ENCODE assay signal across 9 cellular contexts in the genomic region with DNA sequence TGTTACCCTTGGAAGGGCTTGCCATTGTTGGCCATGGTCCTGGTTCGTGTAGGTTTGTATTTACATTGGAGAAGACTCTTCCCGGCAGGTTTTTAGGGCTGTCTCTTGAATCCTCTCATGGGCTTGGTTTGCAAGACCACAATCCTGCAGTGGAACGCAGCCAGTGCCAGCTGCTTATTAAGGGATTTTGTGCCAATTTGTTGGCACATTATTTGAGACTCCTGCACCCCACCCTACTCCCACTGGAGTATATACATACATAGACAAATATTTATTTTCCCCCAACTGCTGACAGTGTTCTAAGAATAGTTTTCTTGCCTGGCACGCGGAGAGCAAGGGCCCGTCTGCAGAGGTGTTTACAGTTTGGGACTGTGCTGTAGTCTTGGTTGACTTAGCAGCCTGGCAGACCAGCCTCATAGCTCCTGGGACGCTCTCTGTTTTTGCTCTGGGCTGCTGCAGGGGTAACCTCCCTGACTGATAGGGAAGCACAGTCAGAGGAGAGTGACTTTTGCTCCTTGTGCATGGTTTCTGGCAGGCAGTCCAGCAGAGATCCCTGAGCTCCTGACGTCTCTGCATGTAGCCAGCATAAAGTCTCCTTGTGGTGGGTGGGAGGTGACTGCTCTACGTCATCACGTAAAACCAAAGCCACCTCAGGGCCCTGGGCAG. TPM values are rescaled to one million over a fixed set of nuclear protein-coding genes. Genes with fewer than 3 reads are reported as not detected.
DNase-seq lines count a peak whose midpoint lies in the region; ATAC-seq lines count a peak whose summit lies in the region.
"Had no signal": no experiment of that assay in that cellular context is flagged by ENCODE, and none has a peak within 500 bp of the region (broad histone marks: within the 10 kb centered on the region; RNA-seq: fewer than 3 reads in every experiment).

No MANE protein-coding gene starts in this region.

- DNase-seq in NCI-H748 (lab: John Stamatoyannopoulos, UW; ENCODE audit: unreplicated experiment) (peak; percentile 33), NCI-H748 treated with DMSO at 0.1 percent for 48 hours (lab: John Stamatoyannopoulos, UW) (no peak), T-helper 17 cell (no peak), islet precursor cell (peak; percentile 91), GM19238 (ENCODE audit: insufficient read length, low spot score) (no peak)
- DNase-seq: activated CD8-positive, alpha-beta memory T cell treated with anti-CD3 and anti-CD28 coated beads, Interleukin-2, amount 50 U/mL, for 4 hours had no signal

- H3K27ac ChIP-seq in stomach smooth muscle (ENCODE audit: low read length), result peak overlapping the region; percentile 7

- peaks cover 2% of the 10 kb centered on the region for H3K36me3 Mint-ChIP-seq in T-helper 17 cell (ENCODE audit: low read depth)

- H3K4me3 ChIP-seq in stomach smooth muscle (ENCODE audit: low read length in 2 of 2), result peak overlapping the region; percentile 9 to 80

- H3K27me3 ChIP-seq in stomach smooth muscle (ENCODE audit: control insufficient read depth in 1 of 2, insufficient read depth in 2 of 2, low read length in 2 of 2), result no peaks in the 10 kb centered on the region

- peak overlapping the region; percentile 31 for H3K4me3 Mint-ChIP-seq in T-helper 17 cell

- H3K4me1 Mint-ChIP-seq in T-helper 17 cell, result peaks cover 32% of the 10 kb centered on the region

- H3K36me3 ChIP-seq in stomach smooth muscle (ENCODE audit: control insufficient read depth in 2 of 2, insufficient read depth in 2 of 2, low read length in 2 of 2), result no peaks in the 10 kb centered on the region

- no peak overlapping the region for H3K27ac Mint-ChIP-seq in T-helper 17 cell

- peaks cover 49% of the 10 kb centered on the region for H3K4me1 ChIP-seq in stomach smooth muscle (ENCODE audit: control insufficient read depth, insufficient read depth, low read length)

- no peak for ATAC-seq in T-helper 17 cell
- ATAC-seq in GM21717 (IDR thresholded peaks at IDR 0.05; ENCODE audit: unreplicated experiment), result no peak
- no peak for ATAC-seq in GM19397 (IDR thresholded peaks at IDR 0.05; ENCODE audit: unreplicated experiment)

- H3K9ac ChIP-seq in stomach smooth muscle (ENCODE audit: low read length in 2 of 2), result peak overlapping the region in 1 of 2 donors; percentile 22

- H3K9me3 ChIP-seq in T-helper 17 cell (ENCODE audit: control insufficient read depth, low read length, poor library complexity, severe bottlenecking), result no peaks in the 10 kb centered on the region
- no peaks in the 10 kb centered on the region for H3K9me3 ChIP-seq in stomach smooth muscle (ENCODE audit: control insufficient read depth in 2 of 2, low read length in 2 of 2)

- peaks cover 6% of the 10 kb centered on the region for H3K27me3 Mint-ChIP-seq in T-helper 17 cell

RNA-seq across cellular contexts. Expression of a gene that starts 1.9 kb away (rescaled TPM):
- total RNA-seq in T-helper 17 cell, result 100 to 1,000 TPM; 112 to 120 TPM

Comparison
In these comparisons a context has a peak if more than half of its experiments do, and no peak if none do; other contexts are left out.
1. DNase-seq: peak in NCI-H748 (single experiment) and islet precursor cell (single experiment); none in NCI-H748 treated with DMSO at 0.1 percent for 48 hours (single experiment), T-helper 17 cell (0 of 3) and GM19238 (single experiment).